Comparison of ENCODE assay signal across 1 cellular context in the genomic region with DNA sequence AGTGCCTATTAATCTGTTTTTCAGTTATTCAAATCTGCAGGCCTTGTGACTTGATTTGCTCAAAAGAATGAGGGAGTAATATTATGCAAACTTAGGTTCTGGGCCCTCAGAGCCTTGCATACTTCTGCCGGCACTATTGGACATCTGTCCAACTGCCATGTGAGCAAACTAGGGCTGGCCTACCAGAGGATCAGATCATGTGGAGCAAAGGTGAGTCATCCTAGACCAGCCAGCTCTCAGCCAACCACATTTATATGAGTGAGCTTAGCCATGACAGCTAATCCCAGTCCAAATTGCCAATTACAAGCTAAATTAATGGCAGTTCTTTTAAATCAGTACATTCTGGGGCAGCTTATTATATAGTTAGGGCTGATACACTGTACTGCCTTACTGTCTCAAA.
TF ChIP-seq lines count a peak whose summit lies in the region.

No MANE protein-coding gene starts in this region.

TF ChIP-seq in K562, 482 proteins besides CTCF, POLR2A, EP300 and RAD21 (continued from another document):
- TF ChIP-seq, protein P1, sequence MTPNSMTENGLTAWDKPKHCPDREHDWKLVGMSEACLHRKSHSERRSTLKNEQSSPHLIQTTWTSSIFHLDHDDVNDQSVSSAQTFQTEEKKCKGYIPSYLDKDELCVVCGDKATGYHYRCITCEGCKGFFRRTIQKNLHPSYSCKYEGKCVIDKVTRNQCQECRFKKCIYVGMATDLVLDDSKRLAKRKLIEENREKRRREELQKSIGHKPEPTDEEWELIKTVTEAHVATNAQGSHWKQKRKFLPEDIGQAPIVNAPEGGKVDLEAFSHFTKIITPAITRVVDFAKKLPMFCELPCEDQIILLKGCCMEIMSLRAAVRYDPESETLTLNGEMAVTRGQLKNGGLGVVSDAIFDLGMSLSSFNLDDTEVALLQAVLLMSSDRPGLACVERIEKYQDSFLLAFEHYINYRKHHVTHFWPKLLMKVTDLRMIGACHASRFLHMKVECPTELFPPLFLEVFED (CRISPR knock-in tag; conservative IDR thresholded peaks at IDR 0.05), result no peak
- TF ChIP-seq, protein P2, sequence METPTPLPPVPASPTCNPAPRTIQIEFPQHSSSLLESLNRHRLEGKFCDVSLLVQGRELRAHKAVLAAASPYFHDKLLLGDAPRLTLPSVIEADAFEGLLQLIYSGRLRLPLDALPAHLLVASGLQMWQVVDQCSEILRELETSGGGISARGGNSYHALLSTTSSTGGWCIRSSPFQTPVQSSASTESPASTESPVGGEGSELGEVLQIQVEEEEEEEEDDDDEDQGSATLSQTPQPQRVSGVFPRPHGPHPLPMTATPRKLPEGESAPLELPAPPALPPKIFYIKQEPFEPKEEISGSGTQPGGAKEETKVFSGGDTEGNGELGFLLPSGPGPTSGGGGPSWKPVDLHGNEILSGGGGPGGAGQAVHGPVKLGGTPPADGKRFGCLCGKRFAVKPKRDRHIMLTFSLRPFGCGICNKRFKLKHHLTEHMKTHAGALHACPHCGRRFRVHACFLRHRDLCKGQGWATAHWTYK (CRISPR knock-in tag; IDR thresholded peaks at IDR 0.05), result no peak
- no peak for TF ChIP-seq BCOR (IDR thresholded peaks at IDR 0.05)
- TF ChIP-seq, protein P3, sequence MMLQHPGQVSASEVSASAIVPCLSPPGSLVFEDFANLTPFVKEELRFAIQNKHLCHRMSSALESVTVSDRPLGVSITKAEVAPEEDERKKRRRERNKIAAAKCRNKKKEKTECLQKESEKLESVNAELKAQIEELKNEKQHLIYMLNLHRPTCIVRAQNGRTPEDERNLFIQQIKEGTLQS (IDR thresholded peaks at IDR 0.05), result peak; percentile 77
- TF ChIP-seq, protein P3 (CRISPR knock-in tag; conservative IDR thresholded peaks at IDR 0.05), result no peak
- no peak for TF ChIP-seq STAT5B (CRISPR knock-in tag; IDR thresholded peaks at IDR 0.05)
- no peak for TF ChIP-seq RAD51 (IDR thresholded peaks at IDR 0.05; ENCODE audit: borderline replicate concordance, low read depth)
- no peak for TF ChIP-seq ZNF217 (CRISPR knock-in tag; IDR thresholded peaks at IDR 0.05)
- peak; percentile 77 for TF ChIP-seq FOSL1 (tag; conservative IDR thresholded peaks at IDR 0.05)
- peak; percentile 34; the same call in 1 of the 2 replicates for TF ChIP-seq USF2 (CRISPR knock-in tag; IDR thresholded peaks at IDR 0.05)
- TF ChIP-seq SMARCC2 (IDR thresholded peaks at IDR 0.05; ENCODE audit: low read depth), result no peak
- no peak for TF ChIP-seq YY1 (IDR thresholded peaks at IDR 0.05; ENCODE audit: borderline replicate concordance in 1 of 3, control insufficient read depth in 1 of 3, extremely low read depth in 1 of 3, insufficient read depth in 3 of 3, insufficient read length in 1 of 3, insufficient replicate concordance in 2 of 3, low read depth in 1 of 3, low read length in 2 of 3)
- TF ChIP-seq USF1 (CRISPR knock-in tag; IDR thresholded peaks at IDR 0.05), result 0 out of 2 replicates have a peak, but pooled peaks have one; percentile 25
- TF ChIP-seq SRSF3 (IDR thresholded peaks at IDR 0.05; ENCODE audit: insufficient read depth, low read length), result no peak
- TF ChIP-seq SMARCA4 (IDR thresholded peaks at IDR 0.05), result peak; percentile 16; the same call in 1 of the 2 replicates
- TF ChIP-seq ZNF830 (CRISPR knock-in tag; IDR thresholded peaks at IDR 0.05), result no peak
- no peak for TF ChIP-seq ZNF398 (CRISPR knock-in tag; IDR thresholded peaks at IDR 0.05)
- no peak for TF ChIP-seq PURB (CRISPR knock-in tag; IDR thresholded peaks at IDR 0.05; ENCODE audit: low read depth)
- TF ChIP-seq, protein P4, sequence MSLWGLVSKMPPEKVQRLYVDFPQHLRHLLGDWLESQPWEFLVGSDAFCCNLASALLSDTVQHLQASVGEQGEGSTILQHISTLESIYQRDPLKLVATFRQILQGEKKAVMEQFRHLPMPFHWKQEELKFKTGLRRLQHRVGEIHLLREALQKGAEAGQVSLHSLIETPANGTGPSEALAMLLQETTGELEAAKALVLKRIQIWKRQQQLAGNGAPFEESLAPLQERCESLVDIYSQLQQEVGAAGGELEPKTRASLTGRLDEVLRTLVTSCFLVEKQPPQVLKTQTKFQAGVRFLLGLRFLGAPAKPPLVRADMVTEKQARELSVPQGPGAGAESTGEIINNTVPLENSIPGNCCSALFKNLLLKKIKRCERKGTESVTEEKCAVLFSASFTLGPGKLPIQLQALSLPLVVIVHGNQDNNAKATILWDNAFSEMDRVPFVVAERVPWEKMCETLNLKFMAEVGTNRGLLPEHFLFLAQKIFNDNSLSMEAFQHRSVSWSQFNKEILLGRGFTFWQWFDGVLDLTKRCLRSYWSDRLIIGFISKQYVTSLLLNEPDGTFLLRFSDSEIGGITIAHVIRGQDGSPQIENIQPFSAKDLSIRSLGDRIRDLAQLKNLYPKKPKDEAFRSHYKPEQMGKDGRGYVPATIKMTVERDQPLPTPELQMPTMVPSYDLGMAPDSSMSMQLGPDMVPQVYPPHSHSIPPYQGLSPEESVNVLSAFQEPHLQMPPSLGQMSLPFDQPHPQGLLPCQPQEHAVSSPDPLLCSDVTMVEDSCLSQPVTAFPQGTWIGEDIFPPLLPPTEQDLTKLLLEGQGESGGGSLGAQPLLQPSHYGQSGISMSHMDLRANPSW (CRISPR knock-in tag; IDR thresholded peaks at IDR 0.05), result no peak
- TF ChIP-seq PPARD (CRISPR knock-in tag; IDR thresholded peaks at IDR 0.05), result no peak
- TF ChIP-seq ATF4 (CRISPR knock-in tag; IDR thresholded peaks at IDR 0.05), result no peak
- TF ChIP-seq EHMT2 (IDR thresholded peaks at IDR 0.05), result 0 out of 2 replicates have a peak, but pooled peaks have one; percentile 35
- no peak for TF ChIP-seq KDM1A (IDR thresholded peaks at IDR 0.05)
- TF ChIP-seq CBFA2T2 (conservative IDR thresholded peaks at IDR 0.05), result no peak
- TF ChIP-seq BRCA1 (IDR thresholded peaks at IDR 0.05), result no peak
- no peak for TF ChIP-seq BRCA1 (CRISPR knock-in tag; IDR thresholded peaks at IDR 0.05)
- TF ChIP-seq ZNF717 (CRISPR knock-in tag; IDR thresholded peaks at IDR 0.05), result no peak
